Comparison of ENCODE assay signal across 20 cellular contexts in genomic region chr17:80224098-80224497, GRCh38. TPM values are rescaled to one million over a fixed set of nuclear protein-coding genes. Genes with fewer than 3 reads are reported as not detected.
"Had no signal": no experiment of that assay in that cellular context is flagged by ENCODE, and none has a peak within 500 bp of the region (broad histone marks: within the 10 kb centered on the region; RNA-seq: fewer than 3 reads in every experiment).

No MANE protein-coding gene starts in this region.

- H3K27ac ChIP-seq: brain microvascular endothelial cell, epithelial cell of prostate, hepatocyte, left ventricle myocardium inferior, neutrophil, parathyroid adenoma, tibial nerve had no signal

- H3K36me3 Mint-ChIP-seq: activated naive CD8-positive, alpha-beta T cell treated with anti-CD3 and anti-CD28 coated beads, Interleukin-2, amount 10 ng/mL, durations not matched to agents 7 days and 5 days had no signal

- H3K27ac Mint-ChIP-seq: activated naive CD8-positive, alpha-beta T cell treated with anti-CD3 and anti-CD28 coated beads, Interleukin-2, amount 10 ng/mL, durations not matched to agents 7 days and 5 days; memory B cell had no signal

- H3K4me3 ChIP-seq: hepatocyte, left ventricle myocardium inferior, mucosa of descending colon, tibial nerve had no signal

- DNase-seq: activated CD4-positive, alpha-beta T cell treated with anti-CD3 and anti-CD28 coated beads, Interleukin-2, amount 50 U/mL, for 1 hour; activated CD4-positive, CD25-positive, alpha-beta regulatory T cell; activated CD8-positive, alpha-beta memory T cell treated with anti-CD3 and anti-CD28 coated beads for 24 hours; activated naive CD8-positive, alpha-beta T cell treated with anti-CD3 and anti-CD28 coated beads, Interleukin-2, amount 10 ng/mL, durations not matched to agents 7 days and 5 days; anterior cingulate cortex; brain microvascular endothelial cell; effector memory CD4-positive, alpha-beta T cell; left ventricle myocardium inferior; naive thymus-derived CD4-positive, alpha-beta T cell; stimulated activated CD4-positive, alpha-beta T cell treated with anti-CD3 and anti-CD28 coated beads, Interleukin-2, amount 100 ng/mL, for 48 hours; stimulated activated naive CD4-positive, alpha-beta T cell had no signal

- H2AFZ ChIP-seq: hepatocyte, parathyroid adenoma had no signal

- H3K36me3 ChIP-seq: brain microvascular endothelial cell, neutrophil had no signal

- H3K9me3 Mint-ChIP-seq: activated naive CD8-positive, alpha-beta T cell treated with anti-CD3 and anti-CD28 coated beads, Interleukin-2, amount 10 ng/mL, durations not matched to agents 7 days and 5 days; memory B cell had no signal

- ATAC-seq: mucosa of descending colon; naive thymus-derived CD4-positive, alpha-beta T cell had no signal

- H3K27me3 ChIP-seq: brain microvascular endothelial cell, hepatocyte, tibial nerve had no signal

- H3K9me3 ChIP-seq: left ventricle myocardium inferior, mucosa of descending colon, neutrophil, tibial nerve had no signal

- H3K4me3 Mint-ChIP-seq: activated naive CD8-positive, alpha-beta T cell treated with anti-CD3 and anti-CD28 coated beads, Interleukin-2, amount 10 ng/mL, durations not matched to agents 7 days and 5 days; memory B cell had no signal

- H3K4me2 ChIP-seq: hepatocyte had no signal

RNA-seq across cellular contexts. Expression of gene CARD14, which starts 54.3 kb away (rescaled TPM):
- total RNA-seq: activated naive CD8-positive, alpha-beta T cell treated with anti-CD3 and anti-CD28 coated beads, Interleukin-2, amount 10 ng/mL, durations not matched to agents 7 days and 5 days; kidney epithelial cell; T-helper 2 cell treated with Interferon-gamma antibody and Interleukin-4, amounts not matched to agents 100 ng/mL and 5 ng/mL, for 36 hours had no signal
